In the genomic region with DNA sequence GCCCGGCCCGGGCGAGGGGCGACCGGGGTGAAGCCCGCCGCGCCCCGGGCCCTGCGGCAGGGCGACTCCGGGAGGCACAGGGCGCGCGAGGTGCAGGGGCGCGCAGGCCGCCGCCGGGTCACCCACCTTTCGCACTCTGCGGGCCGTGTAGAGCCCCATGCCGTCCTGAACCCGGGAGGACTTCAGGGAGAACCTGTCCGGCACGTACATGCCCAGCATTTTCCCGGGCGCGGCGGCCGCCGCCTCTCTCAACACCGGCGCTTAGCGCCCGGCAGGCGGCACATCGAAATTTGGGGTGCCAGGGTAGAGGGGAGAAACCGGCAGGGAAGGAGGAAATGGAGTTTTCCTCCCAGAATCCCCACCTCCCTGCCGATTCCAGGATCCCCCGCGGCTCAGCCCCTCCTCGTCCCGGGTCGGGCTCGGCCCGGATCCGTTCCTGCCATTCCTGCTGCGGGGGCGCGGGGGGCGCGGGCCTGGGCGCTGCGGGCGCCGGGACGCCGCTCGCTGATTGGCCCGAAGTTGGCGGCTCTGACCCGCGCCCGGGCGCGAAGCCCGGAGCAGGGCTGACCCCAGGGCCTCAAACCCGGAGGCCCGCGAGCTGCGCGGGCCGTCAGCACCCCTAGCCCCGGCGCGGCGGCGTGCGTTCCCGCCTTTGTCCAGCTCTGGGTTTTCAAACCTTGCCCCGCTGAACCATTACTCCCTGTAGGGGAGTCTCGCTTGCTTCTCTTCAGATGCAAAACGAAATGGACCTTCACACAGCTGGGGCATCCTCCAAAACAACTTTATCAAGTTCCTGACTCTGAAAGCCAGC, we compare ENCODE assay signal across 8 cellular contexts. TPM values are rescaled to one million over a fixed set of nuclear protein-coding genes. Genes with fewer than 3 reads are reported as not detected.
DNase-seq lines count a peak whose midpoint lies in the region; ATAC-seq, FAIRE-seq and TF ChIP-seq lines count a peak whose summit lies in the region.

Gene PRDM5, minus strand, starts transcription at position 337 of the 811 bp plus-strand sequence. Its CDS starts 118 bp downstream, at position 219.

- peak within 1 kb of the TSS; percentile 51 for H2AFZ ChIP-seq in neural cell (ENCODE audit: low read depth, low read length)

- H3K4me1 Mint-ChIP-seq in activated naive CD8-positive, alpha-beta T cell (ENCODE audit: low read depth): peaks cover 26% of the 10 kb centered on the region

- peak within 1 kb of the TSS; percentile 93 for H3K4me3 Mint-ChIP-seq in activated naive CD8-positive, alpha-beta T cell

- H3K9me3 ChIP-seq in neural cell (ENCODE audit: low read length) (no peaks in the 10 kb centered on the region), upper lobe of right lung (no peaks in the 10 kb centered on the region)

- H3K36me3 ChIP-seq in neural cell (ENCODE audit: insufficient read depth, low read length) (no peaks in the 10 kb centered on the region), upper lobe of right lung (no peaks in the 10 kb centered on the region)

- no peaks in the 10 kb centered on the region for H3F3A ChIP-seq in neural cell (ENCODE audit: insufficient read depth, low read length, poor library complexity, severe bottlenecking)

- H3K36me3 Mint-ChIP-seq in activated naive CD8-positive, alpha-beta T cell: no peaks in the 10 kb centered on the region

- no peak for FAIRE-seq in GM12892 (lab: Jason Lieb, UNC)

- TF ChIP-seq EP300 in neural cell (conservative IDR thresholded peaks at IDR 0.05; ENCODE audit: poor library complexity, severe bottlenecking): no peak

- H3K27ac ChIP-seq in neural cell (ENCODE audit: low read length) (no peak within 1 kb of the TSS), upper lobe of right lung (peak within 1 kb of the TSS; percentile 93)

- ATAC-seq in upper lobe of right lung (peak; percentile 83), GM18867 (IDR thresholded peaks at IDR 0.05; ENCODE audit: unreplicated experiment) (no peak)

- H3K4me1 ChIP-seq in upper lobe of right lung: peaks cover 17% of the 10 kb centered on the region

- H4K20me1 ChIP-seq in neural cell (ENCODE audit: insufficient read depth): no peaks in the 10 kb centered on the region

- DNase-seq in GM12892 (ENCODE audit: insufficient read length) (peak; percentile 12), NOMO-1 treated with DMSO at 0.1 percent for 48 hours (lab: John Stamatoyannopoulos, UW; ENCODE audit: unreplicated experiment) (peak; percentile 37), globus pallidus (ENCODE audit: low spot score) (peak; percentile 29), upper lobe of right lung (peak; percentile 88), SHP77 (lab: John Stamatoyannopoulos, UW) (no peak)

- no peaks in the 10 kb centered on the region for H3K9me3 Mint-ChIP-seq in activated naive CD8-positive, alpha-beta T cell (ENCODE audit: low read depth)

- H3K4me3 ChIP-seq in neural cell (ENCODE audit: low read length) (peak within 1 kb of the TSS; percentile 79), upper lobe of right lung (peak within 1 kb of the TSS; percentile 69)

- no peaks in the 10 kb centered on the region for H3K79me2 ChIP-seq in neural cell (replicated peaks; ENCODE audit: insufficient read depth, low read length)

- no peak for TF ChIP-seq CTCF in neural cell (IDR thresholded peaks at IDR 0.05; ENCODE audit: poor library complexity, severe bottlenecking)
- no peak for TF ChIP-seq CTCF in upper lobe of right lung (IDR thresholded peaks at IDR 0.05)

- H3K9me2 ChIP-seq in neural cell (ENCODE audit: insufficient read depth, low read length): no peaks in the 10 kb centered on the region

- H3K27me3 ChIP-seq in neural cell (ENCODE audit: insufficient read depth, low read depth, low read length) (peaks cover 5% of the 10 kb centered on the region), upper lobe of right lung (no peaks in the 10 kb centered on the region)

- TF ChIP-seq POLR2A in GM12892 (IDR thresholded peaks at IDR 0.05; ENCODE audit: low read depth, low read length): no peak

- H3K9ac ChIP-seq in neural cell (ENCODE audit: low read length): peak within 1 kb of the TSS; percentile 51

- intact Hi-C loops in upper lobe of right lung (cut with DNase I): no loop called here

- H3K27me3 Mint-ChIP-seq in activated naive CD8-positive, alpha-beta T cell: no peaks in the 10 kb centered on the region

- H3K4me2 ChIP-seq in neural cell (ENCODE audit: low read length): peak within 1 kb of the TSS; percentile 54

- H3K27ac Mint-ChIP-seq in activated naive CD8-positive, alpha-beta T cell: peak within 1 kb of the TSS; percentile 92

- TF ChIP-seq RAD21 in neural cell (conservative IDR thresholded peaks at IDR 0.05): no peak

TF ChIP-seq in neural cell, 6 proteins besides CTCF, POLR2A, EP300 and RAD21:
- TF ChIP-seq MXI1 (conservative IDR thresholded peaks at IDR 0.05; ENCODE audit: poor library complexity, severe bottlenecking): no peak
- TF ChIP-seq TAF1 (IDR thresholded peaks at IDR 0.05; ENCODE audit: low read depth): no peak
- peak; percentile 55 for TF ChIP-seq POLR2AphosphoS5 (IDR thresholded peaks at IDR 0.05)

RNA-seq across cellular contexts. Expression of gene PRDM5, which starts in this region (rescaled TPM):
- not detected for polyA plus RNA-seq in GM12892 (2012; ENCODE audit: missing spikeins)
- 1.6 and 3.8 TPM in 2 replicates for polyA plus RNA-seq in neural cell
- polyA minus RNA-seq in neural cell: 12.0 and 12.9 TPM in 2 replicates
- total RNA-seq in upper lobe of right lung: 17.0 TPM

Comparison
In these comparisons a context has a peak if more than half of its experiments do, and no peak if none do; other contexts are left out.
1. DNase-seq: peak in GM12892 (single experiment), NOMO-1 treated with DMSO at 0.1 percent for 48 hours (single experiment), globus pallidus (single experiment) and upper lobe of right lung (single experiment); none in SHP77 (0 of 2).